Comparison of ENCODE assay signal across 8 cellular contexts in the genomic region with DNA sequence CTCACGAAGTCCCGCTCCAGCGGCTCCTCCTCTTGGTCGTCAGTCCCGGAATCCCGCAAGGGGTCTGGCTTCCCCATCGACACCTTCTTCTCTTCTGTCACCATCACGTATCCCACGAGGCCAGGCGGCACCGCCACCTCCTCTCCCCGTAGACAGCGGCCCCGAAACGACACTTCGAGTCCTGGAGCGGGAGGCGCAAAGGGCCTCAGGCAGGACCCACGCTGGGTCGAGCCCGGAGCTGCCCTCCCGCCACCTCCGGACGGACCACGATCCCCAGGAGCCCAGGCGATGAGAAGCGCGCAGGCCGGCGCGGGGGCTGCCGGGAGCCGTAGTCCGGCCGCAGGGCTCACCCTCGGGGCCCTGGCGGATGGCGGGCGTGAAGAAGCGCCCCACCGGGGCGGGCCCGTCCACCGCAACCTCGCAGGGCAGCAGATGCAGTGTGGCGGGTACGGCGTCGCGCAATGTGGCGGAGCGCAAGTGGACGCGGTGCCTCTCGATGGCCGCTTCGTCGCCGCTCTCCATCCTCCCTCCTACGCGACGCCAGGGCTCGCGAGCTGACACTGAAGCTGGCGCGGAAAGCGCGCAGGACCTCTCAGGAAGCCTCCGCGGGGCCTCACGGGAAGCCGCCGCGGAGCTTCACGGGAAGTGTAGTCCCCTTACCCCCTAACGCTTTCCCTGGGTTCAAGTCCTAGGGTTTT. TPM values are rescaled to one million over a fixed set of nuclear protein-coding genes. Genes with fewer than 3 reads are reported as not detected.
DNase-seq lines count a peak whose midpoint lies in the region; ATAC-seq and TF ChIP-seq lines count a peak whose summit lies in the region.

TSS of gene RNASEH2C (minus strand) at position 562 of the 698 bp plus-strand sequence. CDS start at position 522, 40 bp downstream.

- peaks cover 11% of the 10 kb centered on the region for H3K27me3 Mint-ChIP-seq in endothelial cell (ENCODE audit: unreplicated experiment)
- H3K27me3 Mint-ChIP-seq in mesothelial cell of epicardium (ENCODE audit: low read depth): no peaks in the 10 kb centered on the region

- H3K4me3 Mint-ChIP-seq in endothelial cell (ENCODE audit: unreplicated experiment) (peak within 1 kb of the TSS; percentile 98), mesothelial cell of epicardium (peak within 1 kb of the TSS; percentile 92)

- H3K27ac Mint-ChIP-seq in endothelial cell (ENCODE audit: unreplicated experiment) (peak within 1 kb of the TSS; percentile 52), mesothelial cell of epicardium (peak within 1 kb of the TSS; percentile 77)

- H3K4me1 Mint-ChIP-seq in endothelial cell (ENCODE audit: unreplicated experiment): peaks cover 2% of the 10 kb centered on the region
- peaks cover 20% of the 10 kb centered on the region for H3K4me1 Mint-ChIP-seq in mesothelial cell of epicardium

- no peak for TF ChIP-seq CTCF in endothelial cell (IDR thresholded peaks at IDR 0.05; ENCODE audit: unreplicated experiment)
- no peak for TF ChIP-seq CTCF in mesothelial cell of epicardium (IDR thresholded peaks at IDR 0.05; ENCODE audit: unreplicated experiment)

- H3K36me3 Mint-ChIP-seq in endothelial cell (ENCODE audit: low read depth, unreplicated experiment): peaks cover 20% of the 10 kb centered on the region
- peaks cover 13% of the 10 kb centered on the region for H3K36me3 Mint-ChIP-seq in mesothelial cell of epicardium

- peak; percentile 57 for ATAC-seq in GM19467 (IDR thresholded peaks at IDR 0.05; ENCODE audit: unreplicated experiment)

- peak; percentile 61 for DNase-seq in CMK (ENCODE audit: low read depth)
- DNase-seq in HS-5 (ENCODE audit: low read depth): peak; percentile 41
- DNase-seq in NOMO-1 treated with dmso at 0.1 percent for 144 hours (lab: John Stamatoyannopoulos, UW; ENCODE audit: unreplicated experiment): peak; percentile 68
- peak; percentile 42 for DNase-seq in activated CD8-positive, alpha-beta memory T cell treated with anti-CD3 and anti-CD28 coated beads, Interleukin-2, amount 50 U/mL, for 24 hours (ENCODE audit: extremely low read depth)
- DNase-seq in endothelial cell (ENCODE audit: low spot score): peak; percentile 76
- DNase-seq in mesothelial cell of epicardium (ENCODE audit: low spot score in 2 of 2, unreplicated experiment in 2 of 2): peak; percentile 51 to 76
- peak; percentile 41 to 55 for DNase-seq in stimulated activated CD8-positive, alpha-beta memory T cell treated with anti-CD3 and anti-CD28 coated beads, Interleukin-15, amount 100 ng/mL, for 4 hours (ENCODE audit: low read depth in 2 of 2)

- no peaks in the 10 kb centered on the region for H3K9me3 Mint-ChIP-seq in endothelial cell (ENCODE audit: unreplicated experiment)
- no peaks in the 10 kb centered on the region for H3K9me3 Mint-ChIP-seq in mesothelial cell of epicardium

RNA-seq across cellular contexts. Expression of gene RNASEH2C, which starts in this region (rescaled TPM):
- total RNA-seq in endothelial cell (ENCODE audit: unreplicated experiment) (38.6 TPM), mesothelial cell of epicardium (41.8 to 45.0 TPM (median 42.4 TPM) in 3 replicates)

Comparison
In these comparisons a context has a peak if more than half of its experiments do, and no peak if none do; other contexts are left out.
1. Peak in every context shown above with its lines: DNase-seq and ATAC-seq.